ENCODE assay signal across 9 cellular contexts in the genomic region with DNA sequence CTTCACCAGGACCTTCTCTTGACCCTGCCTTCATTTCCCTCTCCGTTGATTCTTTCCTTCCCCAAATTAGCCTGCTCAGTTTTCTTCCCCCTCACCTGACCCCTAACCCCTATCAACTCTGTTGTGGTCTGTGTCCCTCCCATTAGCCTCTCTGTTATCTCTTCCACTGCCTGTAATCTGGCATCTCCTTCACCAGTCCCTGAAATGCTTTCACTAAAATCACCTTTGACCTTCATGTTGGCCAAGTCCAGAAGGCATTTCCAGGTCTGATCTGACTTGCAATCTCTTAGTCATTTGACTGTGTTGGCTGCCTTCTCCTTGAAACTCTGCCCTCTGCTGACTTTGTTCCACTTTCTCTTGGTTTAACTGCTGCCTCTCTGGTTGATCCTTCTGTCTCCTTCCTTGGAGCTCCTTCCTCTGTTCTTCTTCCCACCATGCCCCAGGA. TPM values are rescaled to one million over a fixed set of nuclear protein-coding genes. Genes with fewer than 3 reads are reported as not detected.
DNase-seq lines count a peak whose midpoint lies in the region; ATAC-seq and TF ChIP-seq lines count a peak whose summit lies in the region.
"Had no signal": no experiment of that assay in that cellular context is flagged by ENCODE, and none has a peak within 500 bp of the region (broad histone marks: within the 10 kb centered on the region; RNA-seq: fewer than 3 reads in every experiment).

No MANE protein-coding gene starts in this region.

- H3K4me2 ChIP-seq in DND-41 (ENCODE audit: insufficient read depth, low read length) (no peak overlapping the region), trophoblast cell (ENCODE audit: low read length) (peak overlapping the region; percentile 66)

- H3K27me3 Mint-ChIP-seq in WTC11 (ENCODE audit: low read depth), result peaks cover 22% of the 10 kb centered on the region

- H2AFZ ChIP-seq in DND-41 (ENCODE audit: low read depth, low read length), result no peak overlapping the region
- no peak overlapping the region for H2AFZ ChIP-seq in trophoblast cell (ENCODE audit: insufficient read depth, low read length, poor library complexity)

- peaks cover 13% of the 10 kb centered on the region for H3K36me3 ChIP-seq in DND-41 (ENCODE audit: insufficient read depth, low read length)
- peaks cover 13% of the 10 kb centered on the region for H3K36me3 ChIP-seq in HUES6 (ENCODE audit: control insufficient read depth, insufficient read depth, low read length)
- peaks cover 12% of the 10 kb centered on the region in 2 experiments for H3K36me3 ChIP-seq in trophoblast cell (ENCODE audit: control insufficient read depth in 1 of 2, insufficient read depth in 2 of 2, low read length in 2 of 2)

- H2BK5ac ChIP-seq in trophoblast cell (ENCODE audit: low read depth, low read length, poor library complexity), result no peak overlapping the region

- peaks cover 12% of the 10 kb centered on the region for H3K36me3 Mint-ChIP-seq in WTC11

- no peak overlapping the region for H4K12ac ChIP-seq in trophoblast cell (ENCODE audit: low read depth, low read length)

- no CpG with 5 or more reads among the region's 1 CpG for WGBS in trophoblast cell (ENCODE audit: extremely low coverage, insufficient coverage, insufficient read length)

- no peaks in the 10 kb centered on the region for H3K9me3 ChIP-seq in DND-41 (ENCODE audit: insufficient read depth, low read length, severe bottlenecking)
- no peaks in the 10 kb centered on the region for H3K9me3 ChIP-seq in HUES6 (ENCODE audit: control insufficient read depth, insufficient read depth, low read depth, low read length)
- no peaks in the 10 kb centered on the region for H3K9me3 ChIP-seq in trophoblast cell (ENCODE audit: insufficient read depth, low read depth, low read length)

- ATAC-seq in DND-41 (ENCODE audit: insufficient read depth, low read depth) (peak; percentile 41; the same call in 2 of the 3 replicates), WTC11 (peak; percentile 6; the same call in 1 of the 2 replicates), GM18511 (IDR thresholded peaks at IDR 0.05; ENCODE audit: unreplicated experiment) (no peak), HG03354 (IDR thresholded peaks at IDR 0.05; ENCODE audit: poor library complexity, severe bottlenecking, unreplicated experiment) (no peak)

- no peak overlapping the region for H3K14ac ChIP-seq in trophoblast cell (ENCODE audit: low read length)

- H4K91ac ChIP-seq in trophoblast cell (ENCODE audit: low read depth, low read length), result no peak overlapping the region

- H3K9me3 Mint-ChIP-seq in WTC11, result no peaks in the 10 kb centered on the region

- TF ChIP-seq CTCF in DND-41 (IDR thresholded peaks at IDR 0.05; ENCODE audit: borderline replicate concordance, extremely low read depth, low read length, poor library complexity, severe bottlenecking), result peak; percentile 35
- no peak for TF ChIP-seq CTCF in WTC11 (IDR thresholded peaks at IDR 0.05)
- peak; percentile 33 for TF ChIP-seq CTCF in foreskin fibroblast (IDR thresholded peaks at IDR 0.05; ENCODE audit: low read depth, low read length)

- no peak overlapping the region for H3K9ac ChIP-seq in DND-41 (ENCODE audit: low read depth, low read length)
- no peak overlapping the region for H3K9ac ChIP-seq in HUES6 (ENCODE audit: low read length)
- H3K9ac ChIP-seq in trophoblast cell (ENCODE audit: low read length), result no peak overlapping the region

- H3K18ac ChIP-seq in trophoblast cell (ENCODE audit: low read length), result no peak overlapping the region

- no peak overlapping the region for H2BK120ac ChIP-seq in trophoblast cell (ENCODE audit: insufficient read depth, low read length, poor library complexity)

- no peak overlapping the region for H3K27ac Mint-ChIP-seq in WTC11

- peaks cover 13% of the 10 kb centered on the region for H3K4me1 Mint-ChIP-seq in WTC11

- no peak for DNase-seq in DND-41
- DNase-seq in WTC11 (ENCODE audit: low spot score), result no peak
- DNase-seq in foreskin fibroblast, result peak; percentile 55 to 77
- peak; percentile 52 to 80 for DNase-seq in trophoblast cell
- DNase-seq in NCI-H2107 treated with DMSO at 0.1 percent for 48 hours (lab: John Stamatoyannopoulos, UW; ENCODE audit: unreplicated experiment), result no peak

- H3K27me3 ChIP-seq in DND-41 (ENCODE audit: insufficient read depth, low read length, poor library complexity), result peaks cover 30% of the 10 kb centered on the region
- peaks cover 12% of the 10 kb centered on the region for H3K27me3 ChIP-seq in HUES6 (ENCODE audit: control insufficient read depth, insufficient read depth, low read length)
- no peaks in the 10 kb centered on the region for H3K27me3 ChIP-seq in trophoblast cell (ENCODE audit: insufficient read depth, low read length)

- no peak overlapping the region for H2BK12ac ChIP-seq in trophoblast cell (ENCODE audit: low read length)

- H4K20me1 ChIP-seq in DND-41 (ENCODE audit: insufficient read depth, low read length), result peaks cover 4% of the 10 kb centered on the region

- no peak overlapping the region for H3K23ac ChIP-seq in trophoblast cell (ENCODE audit: low read length)

- no peaks in the 10 kb centered on the region for H3K79me1 ChIP-seq in trophoblast cell (ENCODE audit: low read length)

- POLR2A ChIA-PET in WTC11 (lab: Charles Lee), result interaction anchor here (1.6 kb wide), 1 partner anchor 25 kb away, joined by 3 read pairs; no protein-coding TSS in a partner anchor

- no peak overlapping the region for H4K8ac ChIP-seq in trophoblast cell (ENCODE audit: low read depth, low read length)

- H3K4me3 ChIP-seq in DND-41 (ENCODE audit: low read depth in 1 of 2, low read length in 2 of 2) (no peak overlapping the region), HUES6 (ENCODE audit: low read depth, low read length) (peak overlapping the region; percentile 66), foreskin fibroblast (ENCODE audit: low read depth in 1 of 2, low read length in 2 of 2) (peak overlapping the region in 1 of 2 donors; percentile 55), trophoblast cell (ENCODE audit: low read depth, low read length) (no peak overlapping the region)

- H3K4ac ChIP-seq in trophoblast cell (ENCODE audit: low read depth, low read length), result no peak overlapping the region

- no peak overlapping the region for H3K27ac ChIP-seq in DND-41 (ENCODE audit: low read length)
- no peak overlapping the region for H3K27ac ChIP-seq in HUES6 (ENCODE audit: low read depth, low read length)
- H3K27ac ChIP-seq in trophoblast cell (ENCODE audit: low read depth, low read length), result no peak overlapping the region

- CTCF ChIA-PET in WTC11 (lab: Charles Lee), result interaction anchor here (0.9 to 3.9 kb wide), 7 partner anchors 9 to 193 kb away, joined by 3 to 19 read pairs (median 6); partner anchors contain the start of gene ATP8B2

- H3K79me2 ChIP-seq in DND-41 (ENCODE audit: insufficient read depth, low read length) (no peaks in the 10 kb centered on the region), trophoblast cell (ENCODE audit: control insufficient read depth, insufficient read depth, low read length, poor library complexity) (no peaks in the 10 kb centered on the region)

- H3K4me1 ChIP-seq in DND-41 (ENCODE audit: insufficient read depth, low read length), result peaks cover 4% of the 10 kb centered on the region
- peaks cover 12% of the 10 kb centered on the region for H3K4me1 ChIP-seq in HUES6 (ENCODE audit: control insufficient read depth, insufficient read depth, low read length)
- H3K4me1 ChIP-seq in trophoblast cell (ENCODE audit: control insufficient read depth in 1 of 2, insufficient read depth in 2 of 2, low read length in 2 of 2), result peaks cover 17 to 18% of the 10 kb centered on the region in 2 experiments

- peak overlapping the region; percentile 87 for H3K4me3 Mint-ChIP-seq in WTC11

- H2AK5ac ChIP-seq in trophoblast cell (ENCODE audit: low read length), result no peak overlapping the region

TF ChIP-seq in WTC11, 78 proteins besides CTCF, POLR2A, EP300 and RAD21:
- TF ChIP-seq CBFB (CRISPR knock-in tag; IDR thresholded peaks at IDR 0.05; ENCODE audit: low read depth) (no peak), ZNF396 (CRISPR knock-in tag; IDR thresholded peaks at IDR 0.05; ENCODE audit: borderline replicate concordance) (0 out of 2 replicates have a peak, but pooled peaks have one; percentile 26)

RNA-seq across cellular contexts. Expression of gene ATP8B2, which starts 28.2 kb away (rescaled TPM):
- 38.8 to 50.0 TPM (median 40.8 TPM) in 3 replicates for total RNA-seq in WTC11 (2021)
- 9.5 and 9.6 TPM in 2 replicates for polyA plus RNA-seq in trophoblast cell (2013)

RNA-seq across cellular contexts. Expression of gene AQP10, which starts 32.6 kb away (rescaled TPM):
- total RNA-seq in WTC11 (2021), result not detected in 3 replicates
- not detected in 2 replicates for polyA plus RNA-seq in trophoblast cell (2013)
- total RNA-seq: temporal lobe had no signal

RNA-seq across cellular contexts. Expression of gene IL6R, which starts 51.7 kb away (rescaled TPM):
- 3.2 to 7.0 TPM (median 3.4 TPM) in 3 replicates for total RNA-seq in WTC11 (2021)
- 0.29 and 0.42 TPM in 2 replicates for polyA plus RNA-seq in trophoblast cell (2013)

Comparison
In these comparisons a context has a peak if more than half of its experiments do, and no peak if none do; other contexts are left out.
1. ATAC-seq: peak in DND-41 (single experiment) and WTC11 (single experiment); none in GM18511 (single experiment) and HG03354 (single experiment).
2. DNase-seq: peak in foreskin fibroblast (2 of 2) and trophoblast cell (2 of 2); none in DND-41 (single experiment), WTC11 (single experiment) and NCI-H2107 treated with DMSO at 0.1 percent for 48 hours (single experiment).